10 cellular contexts compared by ENCODE assay signal in genomic region chr11:126919147-126919823, GRCh38.
DNase-seq lines count a peak whose midpoint lies in the region; ATAC-seq and TF ChIP-seq lines count a peak whose summit lies in the region.
"Had no signal": no experiment of that assay in that cellular context is flagged by ENCODE, and none has a peak within 500 bp of the region (broad histone marks: within the 10 kb centered on the region; RNA-seq: fewer than 3 reads in every experiment).

No MANE protein-coding gene starts in this region.

- peaks cover 5% of the 10 kb centered on the region for H3K4me1 Mint-ChIP-seq in activated naive CD8-positive, alpha-beta T cell treated with anti-CD3 and anti-CD28 coated beads, Interleukin-2, amount 50 U/mL, for 24 hours

- H3K27ac ChIP-seq in mesodermal cell (ENCODE audit: low read depth, low read length, severe bottlenecking): peak overlapping the region; percentile 7
- H3K27ac ChIP-seq in sigmoid colon: no peak overlapping the region

- H3K36me3 ChIP-seq in mesodermal cell (ENCODE audit: control insufficient read depth, insufficient read depth, low read length): no peaks in the 10 kb centered on the region
- H3K36me3 ChIP-seq in sigmoid colon: no peaks in the 10 kb centered on the region

- 86 to 100% methylated on average over 1 of the region's 3 CpGs for WGBS in mesodermal cell (ENCODE audit: insufficient coverage in 2 of 2), 2 experiments
- WGBS in sigmoid colon, 2 donors: 80 to 81% methylated on average over 3 of the region's 3 CpGs

- H3K9me3 ChIP-seq in mesodermal cell (ENCODE audit: control insufficient read depth, low read length): no peaks in the 10 kb centered on the region
- H3K9me3 ChIP-seq in sigmoid colon: no peaks in the 10 kb centered on the region

- H3K4me1 ChIP-seq in mesodermal cell (ENCODE audit: control insufficient read depth, insufficient read depth, low read length, poor library complexity, severe bottlenecking): peaks cover 10% of the 10 kb centered on the region
- no peaks in the 10 kb centered on the region for H3K4me1 ChIP-seq in sigmoid colon

- TF ChIP-seq CTCF in sigmoid colon (IDR thresholded peaks at IDR 0.05): no peak

- H3K27me3 Mint-ChIP-seq in activated naive CD8-positive, alpha-beta T cell treated with anti-CD3 and anti-CD28 coated beads, Interleukin-2, amount 50 U/mL, for 24 hours: peaks cover 5% of the 10 kb centered on the region

- H3K27ac Mint-ChIP-seq in activated naive CD8-positive, alpha-beta T cell treated with anti-CD3 and anti-CD28 coated beads, Interleukin-2, amount 50 U/mL, for 24 hours: no peak overlapping the region

- H3K4me3 ChIP-seq in mesodermal cell (ENCODE audit: extremely low read depth, insufficient read depth, low read length, poor library complexity, severe bottlenecking) (no peak overlapping the region), sigmoid colon (no peak overlapping the region)

- ATAC-seq in GM18909 (IDR thresholded peaks at IDR 0.05; ENCODE audit: poor library complexity, unreplicated experiment) (peak; percentile 44), GM21786 (IDR thresholded peaks at IDR 0.05; ENCODE audit: unreplicated experiment) (peak; percentile 38), HG03457 (IDR thresholded peaks at IDR 0.05; ENCODE audit: unreplicated experiment) (peak; percentile 45)
- no peak for ATAC-seq in activated naive CD8-positive, alpha-beta T cell treated with anti-CD3 and anti-CD28 coated beads, Interleukin-2, amount 50 U/mL, for 24 hours

- DNase-seq in CD1c-positive myeloid dendritic cell (ENCODE audit: extremely low spot score) (no peak), dermis blood vessel endothelial cell (no peak), sigmoid colon (no peak)
- DNase-seq in activated naive CD8-positive, alpha-beta T cell treated with anti-CD3 and anti-CD28 coated beads, Interleukin-2, amount 50 U/mL, for 24 hours: no peak
- DNase-seq: DMS 273 treated with DMSO at 0.1 percent for 48 hours, hippocampal formation had no signal

- H3K4me3 Mint-ChIP-seq in activated naive CD8-positive, alpha-beta T cell treated with anti-CD3 and anti-CD28 coated beads, Interleukin-2, amount 50 U/mL, for 24 hours: no peak overlapping the region

- intact Hi-C loops in sigmoid colon (cut with DNase I): no loop called here

- no peaks in the 10 kb centered on the region for H3K27me3 ChIP-seq in sigmoid colon

- no peak for TF ChIP-seq POLR2A in sigmoid colon (IDR thresholded peaks at IDR 0.05)

- H3K36me3 Mint-ChIP-seq in activated naive CD8-positive, alpha-beta T cell treated with anti-CD3 and anti-CD28 coated beads, Interleukin-2, amount 50 U/mL, for 24 hours (ENCODE audit: low read depth): no peaks in the 10 kb centered on the region

- no peaks in the 10 kb centered on the region for H3K9me3 Mint-ChIP-seq in activated naive CD8-positive, alpha-beta T cell treated with anti-CD3 and anti-CD28 coated beads, Interleukin-2, amount 50 U/mL, for 24 hours

- TF ChIP-seq EP300 in sigmoid colon (IDR thresholded peaks at IDR 0.05): no peak
